In genomic region chr2:231123362-231123898, GRCh38 we compare ENCODE assay signal across 1 cellular context.
A peak's percentile ranks its signal among the peaks of the same experiment; 100 is the strongest.
TF ChIP-seq lines count a peak whose summit lies in the region.

No MANE protein-coding gene starts in this region.

TF ChIP-seq in HepG2, 621 proteins besides CTCF, POLR2A, EP300 and RAD21 (continued from another document and continues in another):
- TF ChIP-seq, protein P1, sequence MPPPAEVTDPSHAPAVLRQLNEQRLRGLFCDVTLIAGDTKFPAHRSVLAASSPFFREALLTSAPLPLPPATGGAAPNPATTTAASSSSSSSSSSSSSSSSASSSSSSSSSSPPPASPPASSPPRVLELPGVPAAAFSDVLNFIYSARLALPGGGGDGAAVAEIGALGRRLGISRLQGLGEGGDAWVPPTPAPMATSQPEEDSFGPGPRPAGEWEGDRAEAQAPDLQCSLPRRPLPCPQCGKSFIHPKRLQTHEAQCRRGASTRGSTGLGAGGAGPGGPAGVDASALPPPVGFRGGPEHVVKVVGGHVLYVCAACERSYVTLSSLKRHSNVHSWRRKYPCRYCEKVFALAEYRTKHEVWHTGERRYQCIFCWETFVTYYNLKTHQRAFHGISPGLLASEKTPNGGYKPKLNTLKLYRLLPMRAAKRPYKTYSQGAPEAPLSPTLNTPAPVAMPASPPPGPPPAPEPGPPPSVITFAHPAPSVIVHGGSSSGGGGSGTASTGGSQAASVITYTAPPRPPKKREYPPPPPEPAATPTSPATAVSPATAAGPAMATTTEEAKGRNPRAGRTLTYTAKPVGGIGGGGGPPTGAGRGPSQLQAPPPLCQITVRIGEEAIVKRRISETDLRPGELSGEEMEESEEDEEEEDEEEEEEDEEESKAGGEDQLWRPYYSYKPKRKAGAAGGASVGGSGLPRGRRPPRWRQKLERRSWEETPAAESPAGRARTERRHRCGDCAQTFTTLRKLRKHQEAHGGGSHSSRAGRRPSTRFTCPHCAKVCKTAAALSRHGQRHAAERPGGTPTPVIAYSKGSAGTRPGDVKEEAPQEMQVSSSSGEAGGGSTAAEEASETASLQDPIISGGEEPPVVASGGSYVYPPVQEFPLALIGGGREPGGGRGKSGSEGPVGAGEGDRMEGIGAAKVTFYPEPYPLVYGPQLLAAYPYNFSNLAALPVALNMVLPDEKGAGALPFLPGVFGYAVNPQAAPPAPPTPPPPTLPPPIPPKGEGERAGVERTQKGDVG (CRISPR knock-in tag; IDR thresholded peaks at IDR 0.05; ENCODE audit: borderline replicate concordance), result no peak
- TF ChIP-seq DPF2 (CRISPR knock-in tag; IDR thresholded peaks at IDR 0.05; ENCODE audit: borderline replicate concordance, low read depth) (0 out of 2 replicates have a peak, but pooled peaks have one; percentile 43), ZNF326 (CRISPR knock-in tag; IDR thresholded peaks at IDR 0.05; ENCODE audit: borderline replicate concordance) (no peak), ONECUT2 (CRISPR knock-in tag; IDR thresholded peaks at IDR 0.05) (peak; percentile 83), CEBPG (CRISPR knock-in tag; IDR thresholded peaks at IDR 0.05) (0 out of 2 replicates have a peak, but pooled peaks have one; percentile 4), ZNF205 (CRISPR knock-in tag; IDR thresholded peaks at IDR 0.05) (no peak), ZNF329 (CRISPR knock-in tag; IDR thresholded peaks at IDR 0.05; ENCODE audit: low read depth) (no peak), FOSL1 (CRISPR knock-in tag; IDR thresholded peaks at IDR 0.05; ENCODE audit: borderline replicate concordance) (no peak), BCL6 (CRISPR knock-in tag; IDR thresholded peaks at IDR 0.05) (peak; percentile 73; the same call in 1 of the 2 replicates), TARDBP (CRISPR knock-in tag; IDR thresholded peaks at IDR 0.05) (0 out of 2 replicates have a peak, but pooled peaks have one; percentile 21), ZEB1 (IDR thresholded peaks at IDR 0.05; ENCODE audit: insufficient replicate concordance, low read depth) (no peak), ADNP (CRISPR knock-in tag; IDR thresholded peaks at IDR 0.05) (no peak), NFATC3 (CRISPR knock-in tag; IDR thresholded peaks at IDR 0.05) (no peak), ZFP62 (CRISPR knock-in tag; IDR thresholded peaks at IDR 0.05) (no peak), SALL1 (CRISPR knock-in tag; IDR thresholded peaks at IDR 0.05) (peak; percentile 39; the same call in 1 of the 2 replicates), PITX1 (CRISPR knock-in tag; IDR thresholded peaks at IDR 0.05) (peak; percentile 60; the same call in 1 of the 2 replicates), ZNF710 (CRISPR knock-in tag; IDR thresholded peaks at IDR 0.05; ENCODE audit: borderline replicate concordance) (no peak), FOXP4 (CRISPR knock-in tag; IDR thresholded peaks at IDR 0.05) (peak; percentile 33; the same call in 1 of the 2 replicates), KDM6A (CRISPR knock-in tag; IDR thresholded peaks at IDR 0.05; ENCODE audit: low read depth) (no peak), TBX2 (CRISPR knock-in tag; IDR thresholded peaks at IDR 0.05; ENCODE audit: borderline replicate concordance) (peak; percentile 51; the same call in 1 of the 2 replicates), ZNF772 (CRISPR knock-in tag; IDR thresholded peaks at IDR 0.05) (no peak), ZNF777 (CRISPR knock-in tag; IDR thresholded peaks at IDR 0.05) (no peak), ZNF549 (CRISPR knock-in tag; IDR thresholded peaks at IDR 0.05) (no peak), REL (CRISPR knock-in tag; conservative IDR thresholded peaks at IDR 0.05) (no peak), HDAC1 (CRISPR knock-in tag; IDR thresholded peaks at IDR 0.05) (peak; percentile 36; the same call in 1 of the 2 replicates), SOX5 (CRISPR knock-in tag; IDR thresholded peaks at IDR 0.05; ENCODE audit: borderline replicate concordance) (peak; percentile 63; the same call in 1 of the 2 replicates), GATAD2A (CRISPR knock-in tag; IDR thresholded peaks at IDR 0.05) (no peak), ZBTB38 (CRISPR knock-in tag; IDR thresholded peaks at IDR 0.05) (no peak), MLLT10 (CRISPR knock-in tag; IDR thresholded peaks at IDR 0.05) (no peak), ZNF501 (CRISPR knock-in tag; IDR thresholded peaks at IDR 0.05) (no peak), PAXIP1 (CRISPR knock-in tag; conservative IDR thresholded peaks at IDR 0.05) (peak; percentile 63)
- TF ChIP-seq, protein P2, sequence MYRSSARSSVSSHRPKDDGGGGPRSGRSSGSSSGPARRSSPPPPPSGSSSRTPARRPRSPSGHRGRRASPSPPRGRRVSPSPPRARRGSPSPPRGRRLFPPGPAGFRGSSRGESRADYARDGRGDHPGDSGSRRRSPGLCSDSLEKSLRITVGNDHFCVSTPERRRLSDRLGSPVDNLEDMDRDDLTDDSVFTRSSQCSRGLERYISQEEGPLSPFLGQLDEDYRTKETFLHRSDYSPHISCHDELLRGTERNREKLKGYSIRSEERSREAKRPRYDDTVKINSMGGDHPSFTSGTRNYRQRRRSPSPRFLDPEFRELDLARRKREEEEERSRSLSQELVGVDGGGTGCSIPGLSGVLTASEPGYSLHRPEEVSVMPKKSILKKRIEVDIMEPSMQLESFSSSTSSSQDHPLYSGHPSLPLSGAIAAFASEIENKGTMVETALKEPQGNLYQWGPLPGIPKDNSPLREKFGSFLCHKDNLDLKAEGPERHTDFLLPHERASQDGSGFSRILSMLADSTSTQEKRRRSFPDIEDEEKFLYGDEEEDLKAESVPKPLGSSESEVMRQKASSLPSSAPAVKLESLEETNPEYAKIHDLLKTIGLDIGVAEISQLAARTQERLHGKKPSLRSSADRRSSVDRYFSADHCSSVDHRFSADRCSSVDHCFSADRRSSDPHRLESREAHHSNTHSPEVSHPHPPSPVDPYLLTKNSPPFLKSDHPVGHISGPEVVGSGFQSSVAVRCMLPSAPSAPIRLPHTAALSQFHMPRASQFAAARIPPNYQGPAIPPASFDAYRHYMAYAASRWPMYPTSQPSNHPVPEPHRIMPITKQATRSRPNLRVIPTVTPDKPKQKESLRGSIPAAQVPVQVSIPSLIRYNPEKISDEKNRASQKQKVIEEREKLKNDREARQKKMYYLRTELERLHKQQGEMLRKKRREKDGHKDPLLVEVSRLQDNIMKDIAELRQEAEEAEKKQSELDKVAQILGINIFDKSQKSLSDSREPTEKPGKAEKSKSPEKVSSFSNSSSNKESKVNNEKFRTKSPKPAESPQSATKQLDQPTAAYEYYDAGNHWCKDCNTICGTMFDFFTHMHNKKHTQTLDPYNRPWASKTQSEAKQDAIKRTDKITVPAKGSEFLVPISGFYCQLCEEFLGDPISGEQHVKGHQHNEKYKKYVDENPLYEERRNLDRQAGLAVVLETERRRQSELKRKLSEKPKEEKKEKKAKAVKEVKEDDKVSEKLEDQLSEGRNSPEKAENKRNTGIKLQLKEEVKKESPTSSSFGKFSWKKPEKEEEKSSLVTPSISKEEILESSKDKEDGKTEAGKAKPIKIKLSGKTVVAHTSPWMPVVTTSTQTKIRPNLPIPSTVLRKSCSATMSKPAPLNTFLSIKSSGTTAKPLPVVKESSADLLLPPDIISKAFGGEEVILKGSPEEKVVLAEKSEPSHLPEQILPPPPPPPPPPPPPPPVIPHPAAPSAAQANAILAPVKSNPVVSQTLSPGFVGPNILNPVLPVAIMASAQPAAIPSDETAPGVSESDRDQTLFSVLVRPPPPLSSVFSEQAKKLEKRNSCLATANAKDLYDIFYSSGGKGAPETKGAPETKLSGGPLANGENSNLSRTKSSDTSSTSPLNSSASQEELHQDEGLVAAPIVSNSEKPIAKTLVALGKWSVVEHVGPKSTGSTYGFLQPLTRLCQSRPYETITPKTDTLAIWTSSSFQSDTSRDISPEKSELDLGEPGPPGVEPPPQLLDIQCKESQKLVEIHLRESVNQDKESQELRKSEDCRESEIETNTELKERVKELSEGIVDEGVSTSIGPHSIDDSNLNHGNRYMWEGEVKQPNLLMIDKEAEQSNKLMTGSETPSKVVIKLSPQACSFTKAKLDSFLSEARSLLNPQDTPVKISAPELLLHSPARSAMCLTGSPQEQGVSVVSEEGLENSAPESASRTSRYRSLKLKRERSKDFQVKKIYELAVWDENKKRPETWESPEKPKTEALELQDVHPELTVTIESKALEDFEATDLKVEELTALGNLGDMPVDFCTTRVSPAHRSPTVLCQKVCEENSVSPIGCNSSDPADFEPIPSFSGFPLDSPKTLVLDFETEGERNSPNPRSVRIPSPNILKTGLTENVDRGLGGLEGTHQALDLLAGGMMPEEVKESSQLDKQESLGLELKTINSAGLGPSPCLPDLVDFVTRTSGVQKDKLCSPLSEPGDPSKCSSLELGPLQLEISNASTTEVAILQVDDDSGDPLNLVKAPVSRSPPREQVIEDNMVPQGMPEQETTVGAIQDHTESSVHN (CRISPR knock-in tag; IDR thresholded peaks at IDR 0.05), result no peak
- TF ChIP-seq, protein P3, sequence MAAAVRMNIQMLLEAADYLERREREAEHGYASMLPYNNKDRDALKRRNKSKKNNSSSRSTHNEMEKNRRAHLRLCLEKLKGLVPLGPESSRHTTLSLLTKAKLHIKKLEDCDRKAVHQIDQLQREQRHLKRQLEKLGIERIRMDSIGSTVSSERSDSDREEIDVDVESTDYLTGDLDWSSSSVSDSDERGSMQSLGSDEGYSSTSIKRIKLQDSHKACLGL (CRISPR knock-in tag; IDR thresholded peaks at IDR 0.05), result no peak
- TF ChIP-seq, protein P4, sequence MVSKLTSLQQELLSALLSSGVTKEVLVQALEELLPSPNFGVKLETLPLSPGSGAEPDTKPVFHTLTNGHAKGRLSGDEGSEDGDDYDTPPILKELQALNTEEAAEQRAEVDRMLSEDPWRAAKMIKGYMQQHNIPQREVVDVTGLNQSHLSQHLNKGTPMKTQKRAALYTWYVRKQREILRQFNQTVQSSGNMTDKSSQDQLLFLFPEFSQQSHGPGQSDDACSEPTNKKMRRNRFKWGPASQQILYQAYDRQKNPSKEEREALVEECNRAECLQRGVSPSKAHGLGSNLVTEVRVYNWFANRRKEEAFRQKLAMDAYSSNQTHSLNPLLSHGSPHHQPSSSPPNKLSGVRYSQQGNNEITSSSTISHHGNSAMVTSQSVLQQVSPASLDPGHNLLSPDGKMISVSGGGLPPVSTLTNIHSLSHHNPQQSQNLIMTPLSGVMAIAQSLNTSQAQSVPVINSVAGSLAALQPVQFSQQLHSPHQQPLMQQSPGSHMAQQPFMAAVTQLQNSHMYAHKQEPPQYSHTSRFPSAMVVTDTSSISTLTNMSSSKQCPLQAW (CRISPR knock-in tag; IDR thresholded peaks at IDR 0.05), result 0 out of 2 replicates have a peak, but pooled peaks have one; percentile 17
